Comparison of ENCODE assay signal across 9 cellular contexts in genomic region chr3:196207833-196208607, GRCh38. TPM values are rescaled to one million over a fixed set of nuclear protein-coding genes. Genes with fewer than 3 reads are reported as not detected.
DNase-seq lines count a peak whose midpoint lies in the region; ATAC-seq and TF ChIP-seq lines count a peak whose summit lies in the region.
"Had no signal": no experiment of that assay in that cellular context is flagged by ENCODE, and none has a peak within 500 bp of the region (broad histone marks: within the 10 kb centered on the region; RNA-seq: fewer than 3 reads in every experiment).

No MANE protein-coding gene starts in this region.

- peak overlapping the region; percentile 47 for H2AFZ ChIP-seq in mesenchymal stem cell (ENCODE audit: low read depth, low read length)

- H3K4me3 ChIP-seq in coronary artery (peak overlapping the region; percentile 57), mesenchymal stem cell (ENCODE audit: insufficient read depth in 1 of 2, low read depth in 1 of 2, low read length in 2 of 2) (peak overlapping the region in 1 of 2 experiments; percentile 41)

- H3K4me1 ChIP-seq in mesenchymal stem cell (ENCODE audit: control insufficient read depth, insufficient read depth, low read depth, low read length): peaks cover 12% of the 10 kb centered on the region

- H3K9me3 ChIP-seq in mesenchymal stem cell (ENCODE audit: control insufficient read depth, low read length): peaks cover 5% of the 10 kb centered on the region

- peaks cover 18% of the 10 kb centered on the region for H3K27me3 Mint-ChIP-seq in stimulated activated naive CD8-positive, alpha-beta T cell treated with anti-CD3 and anti-CD28 coated beads, Interleukin-15, amount 100 ng/mL, for 72 hours

- H3K23ac ChIP-seq in mesenchymal stem cell (ENCODE audit: low read length in 2 of 2): no peak overlapping the region

- no peak overlapping the region for H3K4ac ChIP-seq in mesenchymal stem cell (ENCODE audit: low read depth in 1 of 2, low read length in 2 of 2)

- no peak overlapping the region for H3K27ac Mint-ChIP-seq in stimulated activated naive CD8-positive, alpha-beta T cell treated with anti-CD3 and anti-CD28 coated beads, Interleukin-15, amount 100 ng/mL, for 72 hours

- H3K27me3 ChIP-seq in mesenchymal stem cell (ENCODE audit: control insufficient read depth in 1 of 2, insufficient read depth in 1 of 2, low read length in 2 of 2): peaks cover 5 to 39% of the 10 kb centered on the region in 2 experiments

- no peak overlapping the region for H2BK15ac ChIP-seq in mesenchymal stem cell (ENCODE audit: low read depth, poor library complexity, severe bottlenecking)

- WGBS in mesenchymal stem cell: 45% methylated on average over 45 of the region's 49 CpGs

- no peak overlapping the region for H4K8ac ChIP-seq in mesenchymal stem cell (ENCODE audit: low read length)

- no peak overlapping the region for H4K91ac ChIP-seq in mesenchymal stem cell (ENCODE audit: low read length)

- no peak for TF ChIP-seq CTCF in coronary artery (IDR thresholded peaks at IDR 0.05)

- DNase-seq in NCI-H2227 (lab: John Stamatoyannopoulos, UW; ENCODE audit: unreplicated experiment) (peak; percentile 54), NCI-H2227 treated with DMSO at 0.1 percent for 48 hours (lab: John Stamatoyannopoulos, UW) (no peak), coronary artery (ENCODE audit: low spot score) (no peak), mesenchymal stem cell (peak; percentile 42), occipital lobe (lab: John Stamatoyannopoulos, UW) (no peak)
- DNase-seq in stimulated activated naive CD8-positive, alpha-beta T cell treated with anti-CD3 and anti-CD28 coated beads, Interleukin-15, amount 100 ng/mL, for 72 hours: peak in 1 of 2 donors; percentile 35

- H3K9me3 Mint-ChIP-seq in stimulated activated naive CD8-positive, alpha-beta T cell treated with anti-CD3 and anti-CD28 coated beads, Interleukin-15, amount 100 ng/mL, for 72 hours: no peaks in the 10 kb centered on the region

- peaks cover 35% of the 10 kb centered on the region for H3K4me1 Mint-ChIP-seq in stimulated activated naive CD8-positive, alpha-beta T cell treated with anti-CD3 and anti-CD28 coated beads, Interleukin-15, amount 100 ng/mL, for 72 hours

- H2BK120ac ChIP-seq in mesenchymal stem cell (ENCODE audit: low read depth, low read length): no peak overlapping the region

- H3K14ac ChIP-seq in mesenchymal stem cell (ENCODE audit: low read length in 2 of 2): no peak overlapping the region

- H2BK5ac ChIP-seq in mesenchymal stem cell (ENCODE audit: low read depth, low read length, poor library complexity, severe bottlenecking): no peak overlapping the region

- ATAC-seq in activated CD4-positive, CD25-positive, alpha-beta regulatory T cell treated with anti-CD3 and anti-CD28 coated beads, Interleukin-2, amount 50 U/mL, for 24 hours: peak; percentile 44 to 52
- peak; percentile 57 for ATAC-seq in stimulated activated naive CD8-positive, alpha-beta T cell treated with anti-CD3 and anti-CD28 coated beads, Interleukin-15, amount 100 ng/mL, for 72 hours
- ATAC-seq in HG03571 (IDR thresholded peaks at IDR 0.05; ENCODE audit: unreplicated experiment): no peak

- no peaks in the 10 kb centered on the region for H3K79me1 ChIP-seq in mesenchymal stem cell (replicated peaks; ENCODE audit: low read length, poor library complexity, severe bottlenecking)

- H3K36me3 ChIP-seq in mesenchymal stem cell (ENCODE audit: control insufficient read depth in 1 of 2, insufficient read depth in 2 of 2, low read depth in 1 of 2, low read length in 2 of 2): no peaks in the 10 kb centered on the region

- H3K4me2 ChIP-seq in mesenchymal stem cell (ENCODE audit: low read length, poor library complexity, severe bottlenecking): peak overlapping the region; percentile 73

- H2AK5ac ChIP-seq in mesenchymal stem cell (ENCODE audit: low read length, severe bottlenecking): no peak overlapping the region

- no peak overlapping the region for H3K9ac ChIP-seq in mesenchymal stem cell (ENCODE audit: low read length)

- H2BK12ac ChIP-seq in mesenchymal stem cell (ENCODE audit: low read length in 2 of 2): no peak overlapping the region

- H3K27ac ChIP-seq in coronary artery: no peak overlapping the region
- H3K27ac ChIP-seq in mesenchymal stem cell (ENCODE audit: low read length, poor library complexity, severe bottlenecking): no peak overlapping the region

- no peak overlapping the region for H3K18ac ChIP-seq in mesenchymal stem cell (ENCODE audit: low read depth in 1 of 2, low read length in 2 of 2)

- H3K4me3 Mint-ChIP-seq in stimulated activated naive CD8-positive, alpha-beta T cell treated with anti-CD3 and anti-CD28 coated beads, Interleukin-15, amount 100 ng/mL, for 72 hours: peak overlapping the region; percentile 80 to 82

RNA-seq across cellular contexts. Expression of gene ZDHHC19, which starts 3.2 kb away (rescaled TPM):
- polyA plus RNA-seq in mesenchymal stem cell (2013, experiment 1 of 2): not detected
- polyA plus RNA-seq in mesenchymal stem cell (2013, experiment 2 of 2): not detected
- total RNA-seq in occipital lobe: not detected
- total RNA-seq: Daoy had no signal

RNA-seq across cellular contexts. Expression of gene SLC51A, which starts 8.3 kb away (rescaled TPM):
- not detected for polyA plus RNA-seq in mesenchymal stem cell (2013, experiment 1 of 2)
- polyA plus RNA-seq in mesenchymal stem cell (2013, experiment 2 of 2): not detected
- not detected for total RNA-seq in occipital lobe
- total RNA-seq: Daoy had no signal

Comparison
In these comparisons a context has a peak if more than half of its experiments do, and no peak if none do; other contexts are left out.
1. DNase-seq: peak in NCI-H2227 (single experiment) and mesenchymal stem cell (single experiment); none in NCI-H2227 treated with DMSO at 0.1 percent for 48 hours (single experiment), coronary artery (single experiment) and occipital lobe (single experiment).